In genomic region chr1:192639607-192640368, GRCh38 we compare ENCODE assay signal across 8 cellular contexts.
A peak's percentile ranks its signal among the peaks of the same experiment; 100 is the strongest.
DNase-seq lines count a peak whose midpoint lies in the region; ATAC-seq, FAIRE-seq and TF ChIP-seq lines count a peak whose summit lies in the region.

No MANE protein-coding gene starts in this region.

- ATAC-seq in GM18498 (IDR thresholded peaks at IDR 0.05; ENCODE audit: unreplicated experiment) = peak; percentile 83
- ATAC-seq in GM21619 (IDR thresholded peaks at IDR 0.05; ENCODE audit: unreplicated experiment) = peak; percentile 79

- in situ Hi-C loops in KBM-7 (cut with MboI; ENCODE audit: low pct_unique_long_range_greater_than_20kb, low sequenced_read_pairs) = no loop called here

- no peak overlapping the region for H3K4me3 ChIP-seq in fibroblast of pulmonary artery (replicated peaks; ENCODE audit: low read depth, low read length)

- DNase-seq in HTR-8/SVneo (ENCODE audit: insufficient read length, low spot score) = peak; percentile 17
- peak; percentile 65 for DNase-seq in fibroblast of pulmonary artery (ENCODE audit: low read depth)
- no peak for DNase-seq in KBM-7
- no peak for DNase-seq in nucleus accumbens (lab: John Stamatoyannopoulos, UW)
- DNase-seq in NCI-H1436 treated with DMSO at 0.1 percent for 48 hours (lab: John Stamatoyannopoulos, UW) = no peak
- no peak for DNase-seq in activated CD8-positive, alpha-beta memory T cell treated with anti-CD3 and anti-CD28 coated beads, Interleukin-2, amount 50 U/mL, for 4 hours

- no peak for FAIRE-seq in HTR-8/SVneo (lab: Jason Lieb, UNC)

- no peak for TF ChIP-seq CTCF in fibroblast of pulmonary artery (IDR thresholded peaks at IDR 0.05; ENCODE audit: low read length, missing control alignments)

Comparison
In these comparisons a context has a peak if more than half of its experiments do, and no peak if none do; other contexts are left out.
1. DNase-seq: peak in HTR-8/SVneo (single experiment) and fibroblast of pulmonary artery (single experiment); none in KBM-7 (single experiment), nucleus accumbens (0 of 56), NCI-H1436 treated with DMSO at 0.1 percent for 48 hours (single experiment) and activated CD8-positive, alpha-beta memory T cell treated with anti-CD3 and anti-CD28 coated beads, Interleukin-2, amount 50 U/mL, for 4 hours (single experiment).